ENCODE assay signal across 12 cellular contexts in the genomic region with DNA sequence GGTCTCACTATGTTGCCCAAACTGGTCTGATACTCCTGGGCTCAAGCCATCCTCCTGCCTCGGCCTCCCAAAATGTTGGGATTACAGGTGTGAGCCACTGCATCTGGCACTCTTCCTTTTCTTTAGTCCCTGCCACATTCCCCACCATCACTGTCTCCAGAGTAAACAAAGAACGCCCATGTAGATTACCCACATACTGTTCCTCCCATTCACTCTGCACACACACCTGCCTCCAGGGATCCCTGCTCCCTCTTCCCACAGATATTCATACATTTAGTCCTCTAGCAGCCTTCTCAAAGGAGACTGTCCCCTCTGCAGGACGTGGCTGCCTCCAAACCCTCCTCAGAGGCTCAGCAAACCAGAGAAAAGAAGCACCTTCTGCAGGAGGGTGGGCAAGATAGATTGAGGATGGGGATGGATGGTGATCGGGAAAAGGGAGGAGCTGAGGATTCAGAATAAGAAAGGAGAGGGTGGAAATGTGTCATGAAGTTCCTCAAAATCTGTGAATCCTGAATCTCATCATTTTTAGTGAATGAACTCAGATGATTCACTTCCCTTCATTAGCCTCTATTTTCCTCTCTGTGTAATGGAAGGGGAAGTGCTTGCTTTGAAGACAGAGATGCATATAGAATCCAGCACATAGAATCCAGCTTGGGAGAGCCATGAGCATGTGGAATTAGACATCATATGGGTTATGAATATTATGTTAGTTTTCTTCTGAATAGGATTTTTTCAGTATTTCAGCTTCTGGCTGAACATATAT. TPM values are rescaled to one million over a fixed set of nuclear protein-coding genes. Genes with fewer than 3 reads are reported as not detected.
DNase-seq lines count a peak whose midpoint lies in the region; ATAC-seq, FAIRE-seq and TF ChIP-seq lines count a peak whose summit lies in the region.
"Had no signal": no experiment of that assay in that cellular context is flagged by ENCODE, and none has a peak within 500 bp of the region (broad histone marks: within the 10 kb centered on the region; RNA-seq: fewer than 3 reads in every experiment).

No MANE protein-coding gene starts in this region.

- H3K27ac Mint-ChIP-seq in WTC11 (peak overlapping the region; percentile 55; the same call in 1 of the 2 replicates), type B pancreatic cell (no peak overlapping the region)

- DNase-seq in right atrium auricular region (ENCODE audit: low spot score) (no peak), Right ventricle myocardium inferior (ENCODE audit: missing footprints) (no peak), WTC11 (ENCODE audit: low spot score) (no peak), 8988T (no peak), H54 (ENCODE audit: insufficient read length, low spot score) (no peak), type B pancreatic cell (ENCODE audit: extremely low spot score, unreplicated experiment) (no peak)
- no peak for DNase-seq in activated CD4-positive, CD25-positive, alpha-beta regulatory T cell treated with anti-CD3 and anti-CD28 coated beads, Interleukin-2, amount 50 U/mL, for 72 hours
- DNase-seq: amygdala; NCI-H1092; stimulated activated naive CD4-positive, alpha-beta T cell had no signal

- H3K27me3 Mint-ChIP-seq in WTC11 (ENCODE audit: low read depth): peaks cover 17% of the 10 kb centered on the region
- H3K27me3 Mint-ChIP-seq in type B pancreatic cell: peaks cover 21% of the 10 kb centered on the region

- CTCF ChIA-PET in WTC11 (lab: Charles Lee): interaction anchor here (2.5 to 4.3 kb wide), 3 partner anchors 19 to 35 kb away, joined by 13 to 15 read pairs (median 15); no protein-coding TSS in a partner anchor

- no peak for FAIRE-seq in H54 (lab: Jason Lieb, UNC)

- no peak for TF ChIP-seq CTCF in right atrium auricular region (IDR thresholded peaks at IDR 0.05)
- TF ChIP-seq CTCF in WTC11 (IDR thresholded peaks at IDR 0.05): no peak
- TF ChIP-seq CTCF in type B pancreatic cell (conservative IDR thresholded peaks at IDR 0.05): no peak

- no peaks in the 10 kb centered on the region for H3K9me3 Mint-ChIP-seq in WTC11
- H3K9me3 Mint-ChIP-seq in type B pancreatic cell: no peaks in the 10 kb centered on the region

- H3K27me3 ChIP-seq in right atrium auricular region (no peaks in the 10 kb centered on the region), mucosa of rectum (ENCODE audit: control insufficient read depth in 2 of 2, insufficient read depth in 2 of 2, low read length in 2 of 2) (no peaks in the 10 kb centered on the region)
- H3K27me3 ChIP-seq: BLaER1 had no signal

- H3K36me3 Mint-ChIP-seq in WTC11 (no peaks in the 10 kb centered on the region), type B pancreatic cell (no peaks in the 10 kb centered on the region)

- peaks cover 0 to 45% of the 10 kb centered on the region in 2 donors for H3K4me1 ChIP-seq in right atrium auricular region
- peaks cover 16 to 20% of the 10 kb centered on the region in 2 donors for H3K4me1 ChIP-seq in mucosa of rectum (ENCODE audit: control insufficient read depth in 2 of 2, insufficient read depth in 2 of 2, low read length in 2 of 2)

- H3K4me3 Mint-ChIP-seq in WTC11 (no peak overlapping the region), type B pancreatic cell (no peak overlapping the region)

- H3K27ac ChIP-seq in right atrium auricular region (peak overlapping the region; percentile 73 to 75), mucosa of rectum (ENCODE audit: low read depth in 2 of 2, low read length in 2 of 2) (peak overlapping the region; percentile 66 to 86)
- H3K27ac ChIP-seq: BLaER1 had no signal

- H3K36me3 ChIP-seq in right atrium auricular region: no peaks in the 10 kb centered on the region
- H3K36me3 ChIP-seq in mucosa of rectum (ENCODE audit: control insufficient read depth in 2 of 2, insufficient read depth in 2 of 2, low read length in 2 of 2): no peaks in the 10 kb centered on the region
- H3K36me3 ChIP-seq: BLaER1 had no signal

- TF ChIP-seq POLR2A in H54 (IDR thresholded peaks at IDR 0.05; ENCODE audit: low read depth, low read length): no peak

- ATAC-seq in Right ventricle myocardium inferior (no peak), WTC11 (0 out of 2 replicates have a peak, but pooled peaks have one; percentile 7)

- no peak overlapping the region for H3K4me3 ChIP-seq in right atrium auricular region
- no peak overlapping the region for H3K4me3 ChIP-seq in mucosa of rectum (ENCODE audit: low read length in 2 of 2)
- H3K4me3 ChIP-seq: BLaER1 had no signal

- H3K4me1 Mint-ChIP-seq in WTC11: peaks cover 52% of the 10 kb centered on the region
- H3K4me1 Mint-ChIP-seq in type B pancreatic cell (ENCODE audit: unreplicated experiment): peaks cover 20% of the 10 kb centered on the region

- no peak overlapping the region for H3K9ac ChIP-seq in mucosa of rectum (ENCODE audit: low read depth in 1 of 2, low read length in 2 of 2)
- H3K9ac ChIP-seq: BLaER1 had no signal

- no peaks in the 10 kb centered on the region for H3K9me3 ChIP-seq in right atrium auricular region
- H3K9me3 ChIP-seq in mucosa of rectum (ENCODE audit: control insufficient read depth in 2 of 2, low read length in 2 of 2): no peaks in the 10 kb centered on the region
- H3K9me3 ChIP-seq: BLaER1 had no signal

- POLR2A ChIA-PET in WTC11 (lab: Charles Lee): no interaction called here

- intact Hi-C loops in Right ventricle myocardium inferior (cut with DNase I): no loop called here

TF ChIP-seq in WTC11, 78 proteins besides CTCF, POLR2A, EP300 and RAD21 (continues in another document):
- TF ChIP-seq, protein P1, sequence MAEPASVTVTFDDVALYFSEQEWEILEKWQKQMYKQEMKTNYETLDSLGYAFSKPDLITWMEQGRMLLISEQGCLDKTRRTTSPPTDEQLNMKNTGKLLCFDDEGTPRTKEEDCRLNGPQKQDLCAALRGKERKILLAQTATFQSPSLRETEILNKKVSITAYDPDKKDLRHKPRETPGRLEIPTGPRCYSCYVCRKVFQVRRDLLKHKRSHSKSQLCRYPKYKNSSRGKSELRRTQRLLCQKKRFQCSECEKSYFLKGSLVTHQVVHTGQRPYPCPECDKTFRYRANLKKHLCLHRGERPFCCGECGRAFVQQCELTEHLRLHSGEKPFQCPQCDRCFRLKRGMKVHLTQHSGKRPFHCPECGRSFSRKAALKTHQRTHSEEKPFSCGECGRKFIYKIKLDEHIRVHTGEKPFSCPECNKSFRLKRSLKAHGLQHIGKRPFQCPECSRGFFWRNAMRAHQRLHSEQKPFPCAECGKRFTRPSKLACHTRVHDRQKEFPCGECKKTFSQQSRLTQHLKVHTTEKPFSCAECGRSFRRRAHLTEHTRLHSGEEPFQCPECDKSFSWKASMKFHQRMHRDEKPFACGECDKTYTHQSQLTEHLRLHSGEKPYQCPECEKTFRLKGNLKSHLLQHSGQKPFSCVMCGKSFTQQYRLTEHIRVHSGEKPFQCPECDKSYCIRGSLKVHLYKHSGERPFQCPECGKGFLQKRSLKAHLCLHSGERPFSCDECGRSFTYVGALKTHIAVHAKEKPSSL (CRISPR knock-in tag; conservative IDR thresholded peaks at IDR 0.05): no peak
- TF ChIP-seq SMAD4 (CRISPR knock-in tag; IDR thresholded peaks at IDR 0.05): no peak
- no peak for TF ChIP-seq NFYB (CRISPR knock-in tag; conservative IDR thresholded peaks at IDR 0.05; ENCODE audit: low read depth)
- no peak for TF ChIP-seq NR3C1 (CRISPR knock-in tag; conservative IDR thresholded peaks at IDR 0.05; ENCODE audit: low read depth)
- TF ChIP-seq FOXK1 (CRISPR knock-in tag; IDR thresholded peaks at IDR 0.05): no peak
- no peak for TF ChIP-seq NFATC4 (CRISPR knock-in tag; IDR thresholded peaks at IDR 0.05)
- TF ChIP-seq, protein P2, sequence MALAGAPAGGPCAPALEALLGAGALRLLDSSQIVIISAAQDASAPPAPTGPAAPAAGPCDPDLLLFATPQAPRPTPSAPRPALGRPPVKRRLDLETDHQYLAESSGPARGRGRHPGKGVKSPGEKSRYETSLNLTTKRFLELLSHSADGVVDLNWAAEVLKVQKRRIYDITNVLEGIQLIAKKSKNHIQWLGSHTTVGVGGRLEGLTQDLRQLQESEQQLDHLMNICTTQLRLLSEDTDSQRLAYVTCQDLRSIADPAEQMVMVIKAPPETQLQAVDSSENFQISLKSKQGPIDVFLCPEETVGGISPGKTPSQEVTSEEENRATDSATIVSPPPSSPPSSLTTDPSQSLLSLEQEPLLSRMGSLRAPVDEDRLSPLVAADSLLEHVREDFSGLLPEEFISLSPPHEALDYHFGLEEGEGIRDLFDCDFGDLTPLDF (CRISPR knock-in tag; IDR thresholded peaks at IDR 0.05): no peak
- TF ChIP-seq FOXJ3 (CRISPR knock-in tag; IDR thresholded peaks at IDR 0.05; ENCODE audit: borderline replicate concordance): no peak
- TF ChIP-seq TEAD4 (CRISPR knock-in tag; IDR thresholded peaks at IDR 0.05): no peak
- TF ChIP-seq CREM (CRISPR knock-in tag; IDR thresholded peaks at IDR 0.05): no peak
- TF ChIP-seq, protein P3, sequence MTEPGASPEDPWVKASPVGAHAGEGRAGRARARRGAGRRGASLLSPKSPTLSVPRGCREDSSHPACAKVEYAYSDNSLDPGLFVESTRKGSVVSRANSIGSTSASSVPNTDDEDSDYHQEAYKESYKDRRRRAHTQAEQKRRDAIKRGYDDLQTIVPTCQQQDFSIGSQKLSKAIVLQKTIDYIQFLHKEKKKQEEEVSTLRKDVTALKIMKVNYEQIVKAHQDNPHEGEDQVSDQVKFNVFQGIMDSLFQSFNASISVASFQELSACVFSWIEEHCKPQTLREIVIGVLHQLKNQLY (CRISPR knock-in tag; IDR thresholded peaks at IDR 0.05): no peak
- TF ChIP-seq TEAD1 (CRISPR knock-in tag; IDR thresholded peaks at IDR 0.05): no peak
- no peak for TF ChIP-seq GABPB1 (CRISPR knock-in tag; IDR thresholded peaks at IDR 0.05)

RNA-seq across cellular contexts. Expression of a gene that starts 5.5 kb away (rescaled TPM):
- 1 to 10 TPM; 3.9 to 4.6 TPM for total RNA-seq in right atrium auricular region
- 8.5 TPM for total RNA-seq in Right ventricle myocardium inferior
- 15.0 to 18.0 TPM (median 16.2 TPM) in 3 replicates for total RNA-seq in WTC11 (2021)
- total RNA-seq in type B pancreatic cell (ENCODE audit: low replicate concordance): 3.5 and 5.5 TPM in 2 replicates

RNA-seq across cellular contexts. Expression of a gene that starts 31.1 kb away (rescaled TPM):
- total RNA-seq in right atrium auricular region: 10 to 100 TPM; 12.1 to 17.4 TPM
- total RNA-seq in Right ventricle myocardium inferior: 11.7 TPM
- 34.9 to 39.9 TPM (median 34.9 TPM) in 3 replicates for total RNA-seq in WTC11 (2021)
- total RNA-seq in type B pancreatic cell (ENCODE audit: low replicate concordance): 24.9 and 27.5 TPM in 2 replicates
